ENCODE assay signal across 1 cellular context in the genomic region with DNA sequence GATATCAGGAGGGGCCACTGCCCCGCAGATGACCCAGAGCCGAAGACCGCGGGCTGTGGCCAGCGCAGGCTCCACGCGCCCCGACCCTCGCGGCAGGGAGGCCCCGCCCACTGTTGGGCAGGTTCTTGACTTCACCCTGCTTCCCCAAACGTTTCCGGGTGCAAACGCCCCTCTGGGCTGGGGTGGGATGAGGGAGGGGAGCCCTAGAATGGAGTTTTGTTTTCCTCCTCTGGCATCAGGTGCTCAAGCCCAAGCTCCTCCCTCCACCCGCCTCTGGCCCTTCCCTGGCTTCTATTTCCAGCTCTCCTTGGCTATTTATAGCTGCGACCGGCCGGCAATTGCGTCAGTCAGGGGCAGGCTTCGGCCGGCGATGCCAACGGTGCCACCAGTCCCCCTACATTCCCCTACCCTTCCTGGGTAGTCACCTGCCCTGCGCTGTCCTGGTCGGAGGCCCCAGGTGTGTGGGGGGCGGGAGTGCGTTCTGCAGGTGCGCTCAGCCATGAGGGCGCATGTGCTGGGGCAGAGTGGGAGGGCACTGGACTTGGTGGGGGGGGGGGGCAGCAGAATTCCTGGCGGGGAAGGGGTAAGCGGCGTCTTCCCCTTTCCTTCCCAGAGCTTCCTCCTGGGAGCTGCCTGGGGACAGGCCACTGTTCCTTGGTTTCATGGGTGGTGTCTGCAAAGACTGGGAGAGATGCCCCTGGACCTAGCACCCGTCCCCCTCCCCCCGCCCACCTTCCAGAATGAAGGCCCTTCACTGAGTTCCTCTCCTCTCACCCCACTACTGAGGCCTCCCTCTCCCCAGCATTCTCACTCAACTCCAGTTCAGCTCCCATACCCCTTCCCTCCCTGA.
TF ChIP-seq lines count a peak whose summit lies in the region.

No MANE protein-coding gene starts in this region.

TF ChIP-seq in K562, 482 proteins besides CTCF, POLR2A, EP300 and RAD21:
- TF ChIP-seq TCF7L2 (IDR thresholded peaks at IDR 0.05; ENCODE audit: low read depth, low read length): no peak
- peak; percentile 44; the same call in 1 of the 2 replicates for TF ChIP-seq GABPA (tag; conservative IDR thresholded peaks at IDR 0.05; ENCODE audit: low read depth)
- peak; percentile 41; the same call in 1 of the 2 replicates for TF ChIP-seq CEBPB (tag; IDR thresholded peaks at IDR 0.05)
- TF ChIP-seq ZNF184 (CRISPR knock-in tag; IDR thresholded peaks at IDR 0.05): no peak
- TF ChIP-seq NRF1 (conservative IDR thresholded peaks at IDR 0.05 in 1 of 2, IDR thresholded peaks at IDR 0.05 in 1 of 2): peak; percentile 24 to 39; a peak in 2 of 4 replicates
- TF ChIP-seq, protein P1, sequence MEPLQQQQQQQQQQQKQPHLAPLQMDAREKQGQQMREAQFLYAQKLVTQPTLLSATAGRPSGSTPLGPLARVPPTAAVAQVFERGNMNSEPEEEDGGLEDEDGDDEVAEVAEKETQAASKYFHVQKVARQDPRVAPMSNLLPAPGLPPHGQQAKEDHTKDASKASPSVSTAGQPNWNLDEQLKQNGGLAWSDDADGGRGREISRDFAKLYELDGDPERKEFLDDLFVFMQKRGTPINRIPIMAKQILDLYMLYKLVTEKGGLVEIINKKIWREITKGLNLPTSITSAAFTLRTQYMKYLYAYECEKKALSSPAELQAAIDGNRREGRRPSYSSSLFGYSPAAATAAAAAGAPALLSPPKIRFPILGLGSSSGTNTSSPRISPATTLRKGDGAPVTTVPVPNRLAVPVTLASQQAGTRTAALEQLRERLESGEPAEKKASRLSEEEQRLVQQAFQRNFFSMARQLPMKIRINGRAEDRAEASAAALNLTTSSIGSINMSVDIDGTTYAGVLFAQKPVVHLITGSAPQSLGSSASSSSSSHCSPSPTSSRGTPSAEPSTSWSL (CRISPR knock-in tag; IDR thresholded peaks at IDR 0.05; ENCODE audit: borderline replicate concordance): no peak
- peak; percentile 78 for TF ChIP-seq CEBPG (CRISPR knock-in tag; IDR thresholded peaks at IDR 0.05)
- TF ChIP-seq CEBPG (tag; conservative IDR thresholded peaks at IDR 0.05 in 1 of 2, IDR thresholded peaks at IDR 0.05 in 1 of 2): peak; percentile 40 to 53; a peak in 3 of 4 replicates
- TF ChIP-seq, protein P2, sequence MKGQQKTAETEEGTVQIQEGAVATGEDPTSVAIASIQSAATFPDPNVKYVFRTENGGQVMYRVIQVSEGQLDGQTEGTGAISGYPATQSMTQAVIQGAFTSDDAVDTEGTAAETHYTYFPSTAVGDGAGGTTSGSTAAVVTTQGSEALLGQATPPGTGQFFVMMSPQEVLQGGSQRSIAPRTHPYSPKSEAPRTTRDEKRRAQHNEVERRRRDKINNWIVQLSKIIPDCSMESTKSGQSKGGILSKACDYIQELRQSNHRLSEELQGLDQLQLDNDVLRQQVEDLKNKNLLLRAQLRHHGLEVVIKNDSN (CRISPR knock-in tag; IDR thresholded peaks at IDR 0.05): 0 out of 2 replicates have a peak, but pooled peaks have one; percentile 26
- peak; percentile 47 for TF ChIP-seq RBFOX2 (IDR thresholded peaks at IDR 0.05; ENCODE audit: low read depth, low read length)
- no peak for TF ChIP-seq HBP1 (CRISPR knock-in tag; IDR thresholded peaks at IDR 0.05)
- TF ChIP-seq NR2C2 (CRISPR knock-in tag; IDR thresholded peaks at IDR 0.05): no peak
- TF ChIP-seq NR2C2 (tag; IDR thresholded peaks at IDR 0.05): peak; percentile 60; the same call in 1 of the 2 replicates
- TF ChIP-seq NEUROD1 (IDR thresholded peaks at IDR 0.05; ENCODE audit: borderline replicate concordance, low read depth, low read length, partially characterized antibody): no peak
- TF ChIP-seq, protein P3, sequence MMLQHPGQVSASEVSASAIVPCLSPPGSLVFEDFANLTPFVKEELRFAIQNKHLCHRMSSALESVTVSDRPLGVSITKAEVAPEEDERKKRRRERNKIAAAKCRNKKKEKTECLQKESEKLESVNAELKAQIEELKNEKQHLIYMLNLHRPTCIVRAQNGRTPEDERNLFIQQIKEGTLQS (IDR thresholded peaks at IDR 0.05): peak; percentile 52; the same call in 1 of the 2 replicates
- TF ChIP-seq, protein P3 (CRISPR knock-in tag; conservative IDR thresholded peaks at IDR 0.05): no peak
- peak; percentile 83 for TF ChIP-seq MEF2A (IDR thresholded peaks at IDR 0.05; ENCODE audit: control insufficient read depth, low read depth, low read length)
- TF ChIP-seq, protein P4, sequence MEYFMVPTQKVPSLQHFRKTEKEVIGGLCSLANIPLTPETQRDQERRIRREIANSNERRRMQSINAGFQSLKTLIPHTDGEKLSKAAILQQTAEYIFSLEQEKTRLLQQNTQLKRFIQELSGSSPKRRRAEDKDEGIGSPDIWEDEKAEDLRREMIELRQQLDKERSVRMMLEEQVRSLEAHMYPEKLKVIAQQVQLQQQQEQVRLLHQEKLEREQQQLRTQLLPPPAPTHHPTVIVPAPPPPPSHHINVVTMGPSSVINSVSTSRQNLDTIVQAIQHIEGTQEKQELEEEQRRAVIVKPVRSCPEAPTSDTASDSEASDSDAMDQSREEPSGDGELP (CRISPR knock-in tag; IDR thresholded peaks at IDR 0.05; ENCODE audit: borderline replicate concordance): 0 out of 2 replicates have a peak, but pooled peaks have one; percentile 21
- TF ChIP-seq MEF2D (tag; conservative IDR thresholded peaks at IDR 0.05; ENCODE audit: low read depth): peak; percentile 97
- peak; percentile 53; the same call in 1 of the 2 replicates for TF ChIP-seq POLR2G (IDR thresholded peaks at IDR 0.05; ENCODE audit: low read depth, low read length)
- TF ChIP-seq, protein P5, sequence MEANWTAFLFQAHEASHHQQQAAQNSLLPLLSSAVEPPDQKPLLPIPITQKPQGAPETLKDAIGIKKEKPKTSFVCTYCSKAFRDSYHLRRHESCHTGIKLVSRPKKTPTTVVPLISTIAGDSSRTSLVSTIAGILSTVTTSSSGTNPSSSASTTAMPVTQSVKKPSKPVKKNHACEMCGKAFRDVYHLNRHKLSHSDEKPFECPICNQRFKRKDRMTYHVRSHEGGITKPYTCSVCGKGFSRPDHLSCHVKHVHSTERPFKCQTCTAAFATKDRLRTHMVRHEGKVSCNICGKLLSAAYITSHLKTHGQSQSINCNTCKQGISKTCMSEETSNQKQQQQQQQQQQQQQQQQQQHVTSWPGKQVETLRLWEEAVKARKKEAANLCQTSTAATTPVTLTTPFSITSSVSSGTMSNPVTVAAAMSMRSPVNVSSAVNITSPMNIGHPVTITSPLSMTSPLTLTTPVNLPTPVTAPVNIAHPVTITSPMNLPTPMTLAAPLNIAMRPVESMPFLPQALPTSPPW (CRISPR knock-in tag; IDR thresholded peaks at IDR 0.05): peak; percentile 40; the same call in 1 of the 2 replicates
- 0 out of 2 replicates have a peak, but pooled peaks have one; percentile 11 for TF ChIP-seq JUND (IDR thresholded peaks at IDR 0.05; ENCODE audit: borderline replicate concordance, low read depth, low read length)
- TF ChIP-seq JUND (tag; IDR thresholded peaks at IDR 0.05; ENCODE audit: borderline replicate concordance, low read depth, low read length): no peak
